15 cellular contexts compared by ENCODE assay signal in the genomic region with DNA sequence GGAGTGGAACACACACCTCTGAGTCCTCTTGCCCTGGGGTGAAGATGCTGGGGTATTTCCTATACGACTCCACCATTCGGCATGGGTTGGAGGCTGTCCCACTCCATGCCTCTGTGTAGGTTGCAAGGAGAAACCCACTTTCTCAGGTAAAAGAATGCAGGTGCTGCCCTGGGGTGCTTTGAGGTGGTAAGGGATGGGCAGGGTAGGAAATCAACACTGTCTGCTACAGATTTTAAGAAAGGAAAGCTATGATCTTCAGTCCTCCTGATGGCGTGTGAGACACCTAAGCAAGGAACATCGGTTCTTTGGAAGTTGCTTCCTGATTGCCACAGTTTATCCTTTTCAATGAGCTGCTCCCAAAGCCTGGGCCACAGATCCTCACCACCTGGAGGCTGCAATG.
A peak's percentile ranks its signal among the peaks of the same experiment; 100 is the strongest.
DNase-seq lines count a peak whose midpoint lies in the region; ATAC-seq and TF ChIP-seq lines count a peak whose summit lies in the region.
"Had no signal": no experiment of that assay in that cellular context is flagged by ENCODE, and none has a peak within 500 bp of the region (broad histone marks: within the 10 kb centered on the region; RNA-seq: fewer than 3 reads in every experiment).

No MANE protein-coding gene starts in this region.

- peaks cover 4% of the 10 kb centered on the region for H3K36me3 Mint-ChIP-seq in activated naive CD8-positive, alpha-beta T cell
- H3K36me3 Mint-ChIP-seq in activated naive CD8-positive, alpha-beta T cell treated with anti-CD3 and anti-CD28 coated beads, Interleukin-2, amount 50 U/mL, for 24 hours (ENCODE audit: low read depth), result no peaks in the 10 kb centered on the region
- H3K36me3 Mint-ChIP-seq in T-cell (no peaks in the 10 kb centered on the region), CD14-positive monocyte (no peaks in the 10 kb centered on the region)
- no peaks in the 10 kb centered on the region for H3K36me3 Mint-ChIP-seq in naive thymus-derived CD4-positive, alpha-beta T cell
- H3K36me3 Mint-ChIP-seq: CD4-positive, CD25-positive, alpha-beta regulatory T cell had no signal

- H3K9me3 ChIP-seq in naive thymus-derived CD4-positive, alpha-beta T cell (ENCODE audit: control insufficient read depth in 2 of 3, low read length in 3 of 3), result no peaks in the 10 kb centered on the region

- no peaks in the 10 kb centered on the region for H3K27me3 ChIP-seq in naive thymus-derived CD4-positive, alpha-beta T cell (ENCODE audit: control insufficient read depth in 2 of 2, insufficient read depth in 2 of 2, low read length in 2 of 2)
- H3K27me3 ChIP-seq: BLaER1 treated with 17β-estradiol and CSF1 and Interleukin-3, amounts not matched to agents 10 nM and 100 nM had no signal

- H3K4me1 Mint-ChIP-seq in activated naive CD8-positive, alpha-beta T cell (ENCODE audit: low read depth), result peaks cover 75% of the 10 kb centered on the region
- H3K4me1 Mint-ChIP-seq in activated naive CD8-positive, alpha-beta T cell treated with anti-CD3 and anti-CD28 coated beads, Interleukin-2, amount 50 U/mL, for 24 hours, result peaks cover 47% of the 10 kb centered on the region
- peaks cover 58 to 62% (median 58%) of the 10 kb centered on the region in 3 donors for H3K4me1 Mint-ChIP-seq in T-cell
- H3K4me1 Mint-ChIP-seq in naive thymus-derived CD4-positive, alpha-beta T cell, result peaks cover 30 to 86% (median 74%) of the 10 kb centered on the region in 7 donors
- H3K4me1 Mint-ChIP-seq in CD14-positive monocyte, result peaks cover 5% of the 10 kb centered on the region

- POLR2A ChIA-PET in T-cell (lab: Charles Lee), result interaction anchor here in 1 of 2 donors (0.6 to 0.7 kb wide), 3 partner anchors 65 to 157 kb away, joined by 3 read pairs; no protein-coding TSS in a partner anchor
- POLR2A ChIA-PET in naive thymus-derived CD4-positive, alpha-beta T cell (lab: Charles Lee), result interaction anchor here (0.8 kb wide), 2 partner anchors 11 to 141 kb away, joined by 3 read pairs; no protein-coding TSS in a partner anchor

- intact Hi-C loops in naive thymus-derived CD4-positive, alpha-beta T cell (cut with micrococcal nuclease), result loop anchor here in 1 of 2 donors (5.0 to 10.0 kb wide), 3 partner anchors 57 to 379 kb away; no protein-coding TSS in a partner anchor
- intact Hi-C loops in CD14-positive monocyte (cut with micrococcal nuclease), result no loop called here

- peaks cover 4% of the 10 kb centered on the region for H3K9me3 Mint-ChIP-seq in activated naive CD8-positive, alpha-beta T cell (ENCODE audit: low read depth)
- H3K9me3 Mint-ChIP-seq in activated naive CD8-positive, alpha-beta T cell treated with anti-CD3 and anti-CD28 coated beads, Interleukin-2, amount 50 U/mL, for 24 hours, result peaks cover 3% of the 10 kb centered on the region
- H3K9me3 Mint-ChIP-seq in T-cell (no peaks in the 10 kb centered on the region), CD14-positive monocyte (peaks cover 0 to 4% (median 0%) of the 10 kb centered on the region in 7 donors)
- peaks cover 0 to 4% (median 2%) of the 10 kb centered on the region in 11 donors for H3K9me3 Mint-ChIP-seq in naive thymus-derived CD4-positive, alpha-beta T cell
- H3K9me3 Mint-ChIP-seq: GM23338 had no signal

- no peak for DNase-seq in activated naive CD8-positive, alpha-beta T cell treated with anti-CD3 and anti-CD28 coated beads, Interleukin-2, amount 50 U/mL, for 24 hours
- no peak for DNase-seq in T-cell
- peak in 3 of 9 donors; percentile 9 to 21 (median 18) for DNase-seq in naive thymus-derived CD4-positive, alpha-beta T cell
- no peak for DNase-seq in CD14-positive monocyte (ENCODE audit: low spot score)
- no peak for DNase-seq in Ammon's horn (ENCODE audit: low spot score)
- no peak for DNase-seq in SIG-M5 (lab: John Stamatoyannopoulos, UW)
- DNase-seq: 8988T; CD4-positive, CD25-positive, alpha-beta regulatory T cell; DMS79 treated with DMSO at 0.1 percent for 48 hours; GF-D8; HCEC 1CT had no signal

- H3K27ac ChIP-seq in naive thymus-derived CD4-positive, alpha-beta T cell (ENCODE audit: low read depth, low read length), result no peak overlapping the region
- H3K27ac ChIP-seq: BLaER1 treated with 17β-estradiol and CSF1 and Interleukin-3, amounts not matched to agents 10 nM and 100 nM had no signal

- peak overlapping the region; percentile 37 for H3K27ac Mint-ChIP-seq in activated naive CD8-positive, alpha-beta T cell
- H3K27ac Mint-ChIP-seq in activated naive CD8-positive, alpha-beta T cell treated with anti-CD3 and anti-CD28 coated beads, Interleukin-2, amount 50 U/mL, for 24 hours, result no peak overlapping the region
- H3K27ac Mint-ChIP-seq in T-cell (peak overlapping the region; percentile 15 to 18), CD14-positive monocyte (no peak overlapping the region)
- peak overlapping the region in 8 of 9 donors; percentile 8 to 64 (median 40) for H3K27ac Mint-ChIP-seq in naive thymus-derived CD4-positive, alpha-beta T cell
- H3K27ac Mint-ChIP-seq: B cell, GM23338 had no signal

- ATAC-seq in activated naive CD8-positive, alpha-beta T cell treated with anti-CD3 and anti-CD28 coated beads, Interleukin-2, amount 50 U/mL, for 24 hours, result no peak
- ATAC-seq in T-cell (replicated peaks in 1 of 4), result peak in 3 of 4 experiments; percentile 32 to 70 (median 41)
- ATAC-seq in naive thymus-derived CD4-positive, alpha-beta T cell, result peak; percentile 18
- ATAC-seq: GM23338 had no signal

- CTCF ChIA-PET in T-cell (lab: Charles Lee), result interaction anchor here in 1 of 2 donors (1.0 kb wide), 1 partner anchor 377 kb away, joined by 3 read pairs; no protein-coding TSS in a partner anchor
- CTCF ChIA-PET in naive thymus-derived CD4-positive, alpha-beta T cell (lab: Charles Lee), result interaction anchor here (0.6 to 1.2 kb wide), 2 partner anchors 28 to 99 kb away, joined by 3 read pairs; no protein-coding TSS in a partner anchor

- no peaks in the 10 kb centered on the region for H3K27me3 Mint-ChIP-seq in activated naive CD8-positive, alpha-beta T cell
- no peaks in the 10 kb centered on the region for H3K27me3 Mint-ChIP-seq in activated naive CD8-positive, alpha-beta T cell treated with anti-CD3 and anti-CD28 coated beads, Interleukin-2, amount 50 U/mL, for 24 hours
- no peaks in the 10 kb centered on the region for H3K27me3 Mint-ChIP-seq in T-cell
- peaks cover 0 to 7% (median 0%) of the 10 kb centered on the region in 5 donors for H3K27me3 Mint-ChIP-seq in naive thymus-derived CD4-positive, alpha-beta T cell
- H3K27me3 Mint-ChIP-seq in CD14-positive monocyte (ENCODE audit: low read depth in 3 of 3), result peaks cover 2 to 9% (median 2%) of the 10 kb centered on the region in 3 donors

- no peak overlapping the region for H3K4me3 Mint-ChIP-seq in activated naive CD8-positive, alpha-beta T cell
- H3K4me3 Mint-ChIP-seq in activated naive CD8-positive, alpha-beta T cell treated with anti-CD3 and anti-CD28 coated beads, Interleukin-2, amount 50 U/mL, for 24 hours, result no peak overlapping the region
- H3K4me3 Mint-ChIP-seq in T-cell (peak overlapping the region in 1 of 3 donors; percentile 2), CD14-positive monocyte (no peak overlapping the region)
- H3K4me3 Mint-ChIP-seq in naive thymus-derived CD4-positive, alpha-beta T cell, result peak overlapping the region in 9 of 10 donors; percentile 27 to 80 (median 48)
- H3K4me3 Mint-ChIP-seq: B cell, GM23338 had no signal

- no peak overlapping the region for H3K4me3 ChIP-seq in naive thymus-derived CD4-positive, alpha-beta T cell (ENCODE audit: low read length)
- H3K4me3 ChIP-seq: BLaER1 treated with 17β-estradiol and CSF1 and Interleukin-3, amounts not matched to agents 10 nM and 100 nM; GM23338 had no signal

- H3K4me1 ChIP-seq in naive thymus-derived CD4-positive, alpha-beta T cell (ENCODE audit: control insufficient read depth in 2 of 2, insufficient read depth in 2 of 2, low read length in 2 of 2), result peaks cover 5 to 47% of the 10 kb centered on the region in 2 donors

- no peaks in the 10 kb centered on the region for H3K36me3 ChIP-seq in naive thymus-derived CD4-positive, alpha-beta T cell (ENCODE audit: control insufficient read depth in 2 of 3, insufficient read depth in 3 of 3, low read length in 3 of 3)
- H3K36me3 ChIP-seq: BLaER1 treated with 17β-estradiol and CSF1 and Interleukin-3, amounts not matched to agents 10 nM and 100 nM had no signal

- no peak for TF ChIP-seq CTCF in CD14-positive monocyte (IDR thresholded peaks at IDR 0.05)

Comparison
In these comparisons a context has a peak if more than half of its experiments do, and no peak if none do; other contexts are left out.
1. H3K27ac Mint-ChIP-seq: peak in activated naive CD8-positive, alpha-beta T cell (single experiment), T-cell (2 of 2) and naive thymus-derived CD4-positive, alpha-beta T cell (8 of 9); none in activated naive CD8-positive, alpha-beta T cell treated with anti-CD3 and anti-CD28 coated beads, Interleukin-2, amount 50 U/mL, for 24 hours (single experiment) and CD14-positive monocyte (0 of 7).
2. H3K4me3 Mint-ChIP-seq: peak in naive thymus-derived CD4-positive, alpha-beta T cell (9 of 10); none in activated naive CD8-positive, alpha-beta T cell (single experiment), activated naive CD8-positive, alpha-beta T cell treated with anti-CD3 and anti-CD28 coated beads, Interleukin-2, amount 50 U/mL, for 24 hours (single experiment) and CD14-positive monocyte (0 of 2).